11 cellular contexts compared by ENCODE assay signal in the genomic region with DNA sequence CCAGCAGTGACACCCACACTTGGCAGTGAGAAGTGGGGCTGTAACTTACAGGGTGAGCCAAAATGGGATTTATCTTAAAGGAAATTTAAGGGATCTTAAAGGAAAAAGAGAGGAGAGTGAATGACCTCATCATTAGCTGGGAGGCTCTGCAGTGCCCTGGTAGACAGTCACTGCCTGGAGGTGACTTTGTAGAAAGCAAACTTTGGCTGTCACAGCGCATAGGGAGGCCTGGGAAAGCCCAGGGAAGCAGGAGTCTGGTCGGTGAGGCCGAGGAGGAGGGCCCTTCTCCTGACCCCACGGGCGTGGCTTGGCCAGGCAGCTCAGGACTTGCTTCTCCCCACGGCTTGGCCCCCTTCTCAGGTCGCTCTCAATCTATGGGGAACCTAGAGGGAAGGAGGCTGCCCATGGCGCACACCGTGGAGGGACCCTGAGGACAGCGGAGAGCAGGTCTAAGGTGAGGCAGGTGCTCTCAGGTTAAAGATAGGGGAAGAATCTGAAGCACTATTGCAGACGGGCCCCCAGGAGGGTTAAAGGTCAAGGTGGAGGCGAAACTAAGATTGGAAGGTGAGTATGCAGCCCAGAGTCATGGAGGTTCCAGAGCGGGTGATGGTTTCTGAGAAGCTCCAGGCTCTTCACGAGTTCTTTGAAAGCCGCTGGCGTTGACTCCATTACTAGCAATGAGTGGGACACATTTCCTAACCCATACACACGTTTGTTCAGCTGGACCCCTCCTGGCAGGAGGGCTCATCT. TPM values are rescaled to one million over a fixed set of nuclear protein-coding genes. Genes with fewer than 3 reads are reported as not detected.
DNase-seq lines count a peak whose midpoint lies in the region; ATAC-seq and TF ChIP-seq lines count a peak whose summit lies in the region.
"Had no signal": no experiment of that assay in that cellular context is flagged by ENCODE, and none has a peak within 500 bp of the region (broad histone marks: within the 10 kb centered on the region; RNA-seq: fewer than 3 reads in every experiment).

No MANE protein-coding gene starts in this region.

- peak overlapping the region; percentile 92 for H2AFZ ChIP-seq in GM23248

- H3K27me3 ChIP-seq in GM23248 (replicated peaks; ENCODE audit: insufficient read depth) (no peaks in the 10 kb centered on the region), lower lobe of right lung (ENCODE audit: low read depth) (no peaks in the 10 kb centered on the region)
- H3K27me3 ChIP-seq: colonic mucosa had no signal

- no peaks in the 10 kb centered on the region for H3K9me3 Mint-ChIP-seq in activated CD8-positive, alpha-beta T cell treated with anti-CD3 and anti-CD28 coated beads, Interleukin-2, amount 10 ng/mL, durations not matched to agents 7 days and 5 days (ENCODE audit: insufficient read depth)

- H3K27ac ChIP-seq in 22Rv1: 0 out of 2 replicates have a peak overlapping the region, but pooled peaks have one; percentile 90
- H3K27ac ChIP-seq in GM23248: no peak overlapping the region
- H3K27ac ChIP-seq in lower lobe of right lung: no peak overlapping the region
- H3K27ac ChIP-seq: colonic mucosa had no signal

- H3K79me2 ChIP-seq in GM23248 (ENCODE audit: insufficient read depth): no peaks in the 10 kb centered on the region

- H3K9me3 ChIP-seq in GM23248 (ENCODE audit: low read depth) (no peaks in the 10 kb centered on the region), lower lobe of right lung (no peaks in the 10 kb centered on the region)
- H3K9me3 ChIP-seq: colonic mucosa had no signal

- peaks cover 23% of the 10 kb centered on the region for H3F3A ChIP-seq in GM23248 (ENCODE audit: insufficient read depth)

- peak overlapping the region; percentile 75 for H3K4me3 Mint-ChIP-seq in activated CD8-positive, alpha-beta T cell treated with anti-CD3 and anti-CD28 coated beads, Interleukin-2, amount 10 ng/mL, durations not matched to agents 7 days and 5 days

- H3K27ac Mint-ChIP-seq in activated CD8-positive, alpha-beta T cell treated with anti-CD3 and anti-CD28 coated beads, Interleukin-2, amount 10 ng/mL, durations not matched to agents 7 days and 5 days: peak overlapping the region; percentile 72

- no peak for ATAC-seq in activated CD8-positive, alpha-beta T cell treated with anti-CD3 and anti-CD28 coated beads, Interleukin-2, amount 10 ng/mL, durations not matched to agents 7 days and 5 days
- ATAC-seq in lower lobe of right lung: no peak
- no peak for ATAC-seq in HG02588 (IDR thresholded peaks at IDR 0.05; ENCODE audit: unreplicated experiment)
- no peak for ATAC-seq in HG03460 (IDR thresholded peaks at IDR 0.05; ENCODE audit: unreplicated experiment)

- no peaks in the 10 kb centered on the region for H3K9me2 ChIP-seq in GM23248 (ENCODE audit: insufficient read depth)

- CTCF ChIA-PET in activated CD8-positive, alpha-beta T cell treated with anti-CD3 and anti-CD28 coated beads, Interleukin-2, amount 10 ng/mL, durations not matched to agents 7 days and 5 days (lab: Charles Lee): interaction anchor here (1.0 to 2.0 kb wide), 7 partner anchors 27 to 261 kb away, joined by 3 to 7 read pairs (median 5); no protein-coding TSS in a partner anchor

- no peak overlapping the region for H3K9ac ChIP-seq in GM23248

- H3K27me3 Mint-ChIP-seq in activated CD8-positive, alpha-beta T cell treated with anti-CD3 and anti-CD28 coated beads, Interleukin-2, amount 10 ng/mL, durations not matched to agents 7 days and 5 days (ENCODE audit: low read depth): peaks cover 17% of the 10 kb centered on the region

- no peaks in the 10 kb centered on the region for H3K4me1 ChIP-seq in GM23248 (ENCODE audit: insufficient read depth)
- H3K4me1 ChIP-seq in lower lobe of right lung: peaks cover 25% of the 10 kb centered on the region
- H3K4me1 ChIP-seq: colonic mucosa had no signal

- 83 to 84% methylated on average over 17 of the region's 17 CpGs for WGBS in GM23248 (ENCODE audit: low coverage in 1 of 2, low lambda C conversion rate in 2 of 2, missing lambda C conversion rate in 2 of 2), 2 experiments

- H3K36me3 ChIP-seq in GM23248 (ENCODE audit: low read depth) (no peaks in the 10 kb centered on the region), lower lobe of right lung (no peaks in the 10 kb centered on the region)
- H3K36me3 ChIP-seq: colonic mucosa had no signal

- H3K4me2 ChIP-seq in GM23248 (ENCODE audit: unreplicated experiment): no peak overlapping the region

- in situ Hi-C loops in GM23248 (cut with MboI): no loop called here

- DNase-seq in GM23248: peak; percentile 54
- DNase-seq in activated CD8-positive, alpha-beta T cell treated with anti-CD3 and anti-CD28 coated beads, Interleukin-2, amount 10 ng/mL, durations not matched to agents 7 days and 5 days: no peak
- no peak for DNase-seq in lower lobe of right lung
- DNase-seq in NCI-H2171 treated with DMSO at 0.1 percent for 48 hours (lab: John Stamatoyannopoulos, UW): no peak
- no peak for DNase-seq in islet precursor cell
- DNase-seq: colonic mucosa; IMR-90; stimulated activated CD4-positive, alpha-beta T cell treated with anti-CD3 and anti-CD28 coated beads, Interleukin-1b, Interleukin-23, amount 100 ng/mL, for 48 hours had no signal

- TF ChIP-seq CTCF in 22Rv1 (IDR thresholded peaks at IDR 0.05) (no peak), lower lobe of right lung (IDR thresholded peaks at IDR 0.05) (no peak)

- POLR2A ChIA-PET in activated CD8-positive, alpha-beta T cell treated with anti-CD3 and anti-CD28 coated beads, Interleukin-2, amount 10 ng/mL, durations not matched to agents 7 days and 5 days (lab: Charles Lee): interaction anchor here (0.7 to 1.8 kb wide), 8 partner anchors 11 to 98 kb away, joined by 3 to 15 read pairs (median 5); partner anchors contain the start of gene NQO2

- intact Hi-C loops in lower lobe of right lung (cut with DNase I): no loop called here

- H3K4me1 Mint-ChIP-seq in activated CD8-positive, alpha-beta T cell treated with anti-CD3 and anti-CD28 coated beads, Interleukin-2, amount 10 ng/mL, durations not matched to agents 7 days and 5 days (ENCODE audit: low read depth): peaks cover 31% of the 10 kb centered on the region

- H3K4me3 ChIP-seq in GM23248 (peak overlapping the region; percentile 68; the same call in 1 of the 2 replicates), lower lobe of right lung (peak overlapping the region; percentile 65)

- no peaks in the 10 kb centered on the region for H3K36me3 Mint-ChIP-seq in activated CD8-positive, alpha-beta T cell treated with anti-CD3 and anti-CD28 coated beads, Interleukin-2, amount 10 ng/mL, durations not matched to agents 7 days and 5 days (ENCODE audit: low read depth)

- H4K20me1 ChIP-seq in GM23248 (ENCODE audit: insufficient read depth): no peaks in the 10 kb centered on the region

RNA-seq across cellular contexts. Expression of gene RIPK1, which starts 15.6 kb away (rescaled TPM):
- total RNA-seq in GM23248 (2014; rRNA removed; shearing (Covaris generic)): 23.3 and 26.2 TPM in 2 replicates
- polyA plus RNA-seq in GM23248 (2016; fragmentation: Nextera tagmentation; extraction: Ambion mirVana): 15.3 and 16.1 TPM in 2 replicates
- 10 to 100 TPM; 28.0 to 28.1 TPM for total RNA-seq in activated CD8-positive, alpha-beta T cell treated with anti-CD3 and anti-CD28 coated beads, Interleukin-2, amount 10 ng/mL, durations not matched to agents 7 days and 5 days
- 26.3 TPM for total RNA-seq in lower lobe of right lung

RNA-seq across cellular contexts. Expression of gene NQO2, which starts 53.0 kb away (rescaled TPM):
- 26.2 and 29.6 TPM in 2 replicates for total RNA-seq in GM23248 (2014; rRNA removed; shearing (Covaris generic))
- 61.0 and 64.2 TPM in 2 replicates for polyA plus RNA-seq in GM23248 (2016; fragmentation: Nextera tagmentation; extraction: Ambion mirVana)
- 10 to 100 TPM; 21.2 to 21.4 TPM for total RNA-seq in activated CD8-positive, alpha-beta T cell treated with anti-CD3 and anti-CD28 coated beads, Interleukin-2, amount 10 ng/mL, durations not matched to agents 7 days and 5 days
- total RNA-seq in lower lobe of right lung: 22.4 TPM
